Comparison of ENCODE assay signal across 21 cellular contexts in the genomic region with DNA sequence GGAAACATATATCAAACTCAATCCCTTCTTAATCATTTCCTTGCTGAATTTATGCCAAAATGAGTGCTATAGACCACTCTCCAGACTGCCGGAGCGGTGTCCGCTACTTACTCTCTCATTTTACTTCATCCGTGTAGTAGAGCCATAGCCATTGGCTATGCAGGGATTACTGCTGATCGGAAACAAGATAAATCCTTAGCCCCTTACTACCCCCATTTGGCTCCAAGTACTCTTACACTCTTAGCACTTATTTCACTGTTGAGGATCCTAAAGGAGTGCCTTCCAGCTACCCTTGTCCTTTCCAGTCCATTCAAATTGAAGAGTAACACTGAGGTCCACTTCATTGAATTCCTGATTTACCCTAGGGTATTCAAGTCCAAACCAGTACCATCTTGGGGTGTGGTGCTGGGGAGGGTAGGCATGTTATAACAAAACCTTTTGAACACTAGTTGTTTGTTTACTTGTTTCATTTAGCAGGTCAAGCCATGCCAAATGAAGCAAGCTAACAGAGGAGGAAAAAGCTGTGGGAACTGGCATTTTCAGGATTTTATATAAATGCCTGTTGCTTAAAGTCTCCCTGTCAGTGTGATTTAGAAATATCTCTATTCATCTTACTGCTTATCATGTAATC.
A peak's percentile ranks its signal among the peaks of the same experiment; 100 is the strongest.
DNase-seq lines count a peak whose midpoint lies in the region; ATAC-seq, FAIRE-seq and TF ChIP-seq lines count a peak whose summit lies in the region.
"Had no signal": no experiment of that assay in that cellular context is flagged by ENCODE, and none has a peak within 500 bp of the region (broad histone marks: within the 10 kb centered on the region; RNA-seq: fewer than 3 reads in every experiment).

No MANE protein-coding gene starts in this region.

- ATAC-seq in foreskin keratinocyte (peak; percentile 24), HG03097 (IDR thresholded peaks at IDR 0.05; ENCODE audit: low FRiP score, unreplicated experiment) (no peak)
- ATAC-seq: HepG2 had no signal

- H3K36me3 ChIP-seq in breast epithelium (no peaks in the 10 kb centered on the region), bronchial epithelial cell (ENCODE audit: control insufficient read depth, insufficient read depth, low read length) (no peaks in the 10 kb centered on the region)
- H3K36me3 ChIP-seq: BLaER1 treated with 17β-estradiol and CSF1 and Interleukin-3, amounts not matched to agents 10 nM and 100 nM had no signal

- no peaks in the 10 kb centered on the region for H3K4me1 ChIP-seq in breast epithelium
- no peaks in the 10 kb centered on the region for H3K4me1 ChIP-seq in foreskin keratinocyte
- H3K4me1 ChIP-seq: BLaER1 treated with 17β-estradiol and CSF1 and Interleukin-3, amounts not matched to agents 10 nM and 100 nM had no signal

- H3K27me3 Mint-ChIP-seq in MCF 10A (ENCODE audit: insufficient read depth, unreplicated experiment), result no peaks in the 10 kb centered on the region
- H3K27me3 Mint-ChIP-seq: CD8-positive, alpha-beta memory T cell had no signal

- TF ChIP-seq CTCF in MCF 10A (IDR thresholded peaks at IDR 0.05; ENCODE audit: unreplicated experiment) (no peak), breast epithelium (IDR thresholded peaks at IDR 0.05) (no peak), bronchial epithelial cell (IDR thresholded peaks at IDR 0.05; ENCODE audit: insufficient read depth, low read length, severe bottlenecking) (no peak), foreskin keratinocyte (conservative IDR thresholded peaks at IDR 0.05) (no peak)

- BruUV-seq in MCF 10A (replicated peaks; lab: Mats Ljungman, UMichigan), result no TSS peak

- H3K4me1 Mint-ChIP-seq in MCF 10A (ENCODE audit: insufficient read depth, unreplicated experiment), result peaks cover 6% of the 10 kb centered on the region
- H3K4me1 Mint-ChIP-seq: CD8-positive, alpha-beta memory T cell had no signal

- H3K9me3 ChIP-seq in breast epithelium, result no peaks in the 10 kb centered on the region
- H3K9me3 ChIP-seq: BLaER1 treated with 17β-estradiol and CSF1 and Interleukin-3, amounts not matched to agents 10 nM and 100 nM had no signal

- no peaks in the 10 kb centered on the region for H3K9me3 Mint-ChIP-seq in MCF 10A (ENCODE audit: unreplicated experiment)

- H3K4me3 Mint-ChIP-seq in MCF 10A (ENCODE audit: unreplicated experiment), result no peak overlapping the region
- H3K4me3 Mint-ChIP-seq: CD8-positive, alpha-beta memory T cell had no signal

- H3K27ac Mint-ChIP-seq in MCF 10A (ENCODE audit: low read depth, unreplicated experiment), result peak overlapping the region; percentile 36
- H3K27ac Mint-ChIP-seq: CD8-positive, alpha-beta memory T cell had no signal

- POLR2A ChIA-PET in MCF 10A (lab: Yijun Ruan, JAX), result no interaction called here

- CTCF ChIA-PET in MCF 10A (lab: Yijun Ruan, JAX), result interaction anchor here (0.6 to 0.7 kb wide), 2 partner anchors 45 to 118 kb away, joined by 4 read pairs; no protein-coding TSS in a partner anchor

- TF ChIP-seq POLR2A in breast epithelium (IDR thresholded peaks at IDR 0.05), result no peak

- FAIRE-seq in bronchial epithelial cell (lab: Jason Lieb, UNC), result no peak
- FAIRE-seq: HepG2 had no signal

- DNase-seq in MCF 10A (ENCODE audit: unreplicated experiment) (peak; percentile 5), breast epithelium (ENCODE audit: low spot score in 2 of 2) (no peak), bronchial epithelial cell (ENCODE audit: low read depth) (peak; percentile 77), foreskin keratinocyte (peak; percentile 27 to 49), skeletal muscle cell (ENCODE audit: low read depth) (no peak), NCI-H187 treated with DMSO at 0.1 percent for 48 hours (lab: John Stamatoyannopoulos, UW) (no peak), NCI-H1694 (lab: John Stamatoyannopoulos, UW) (no peak)
- DNase-seq: 8988T; CD8-positive, alpha-beta memory T cell; DMS79; KG1; MM.1S; NCI-H1092 treated with DMSO at 0.1 percent for 48 hours; NCI-H1694 treated with DMSO at 0.1 percent for 48 hours; NCI-H2171; NCI-H446 treated with DMSO at 0.1 percent for 48 hours; OCI-M1; RPMI8226 had no signal

- intact Hi-C loops in MCF 10A (cut with micrococcal nuclease), result no loop called here
- intact Hi-C loops in breast epithelium (cut with DNase I; ENCODE audit: low total_unique reads), result no loop called here

- no peak overlapping the region for H3K27ac ChIP-seq in breast epithelium
- no peak overlapping the region for H3K27ac ChIP-seq in foreskin keratinocyte
- H3K27ac ChIP-seq: BLaER1 treated with 17β-estradiol and CSF1 and Interleukin-3, amounts not matched to agents 10 nM and 100 nM had no signal

- H3K27me3 ChIP-seq in breast epithelium (no peaks in the 10 kb centered on the region), bronchial epithelial cell (ENCODE audit: control insufficient read depth, insufficient read depth, low read length) (no peaks in the 10 kb centered on the region), foreskin keratinocyte (no peaks in the 10 kb centered on the region)
- H3K27me3 ChIP-seq: BLaER1 treated with 17β-estradiol and CSF1 and Interleukin-3, amounts not matched to agents 10 nM and 100 nM had no signal

- H3K4me3 ChIP-seq in breast epithelium (no peak overlapping the region), bronchial epithelial cell (ENCODE audit: low read depth, low read length) (no peak overlapping the region), skeletal muscle cell (ENCODE audit: low read depth, low read length) (peak overlapping the region; percentile 7)
- H3K4me3 ChIP-seq: BLaER1 treated with 17β-estradiol and CSF1 and Interleukin-3, amounts not matched to agents 10 nM and 100 nM had no signal

- no peaks in the 10 kb centered on the region for H3K36me3 Mint-ChIP-seq in MCF 10A (ENCODE audit: insufficient read depth, unreplicated experiment)
- H3K36me3 Mint-ChIP-seq: CD8-positive, alpha-beta memory T cell had no signal

Comparison
In these comparisons a context has a peak if more than half of its experiments do, and no peak if none do; other contexts are left out.
1. DNase-seq: peak in MCF 10A (single experiment), bronchial epithelial cell (single experiment) and foreskin keratinocyte (2 of 2); none in breast epithelium (0 of 2), skeletal muscle cell (single experiment), NCI-H187 treated with DMSO at 0.1 percent for 48 hours (single experiment) and NCI-H1694 (single experiment).